8 cellular contexts compared by ENCODE assay signal in the genomic region with DNA sequence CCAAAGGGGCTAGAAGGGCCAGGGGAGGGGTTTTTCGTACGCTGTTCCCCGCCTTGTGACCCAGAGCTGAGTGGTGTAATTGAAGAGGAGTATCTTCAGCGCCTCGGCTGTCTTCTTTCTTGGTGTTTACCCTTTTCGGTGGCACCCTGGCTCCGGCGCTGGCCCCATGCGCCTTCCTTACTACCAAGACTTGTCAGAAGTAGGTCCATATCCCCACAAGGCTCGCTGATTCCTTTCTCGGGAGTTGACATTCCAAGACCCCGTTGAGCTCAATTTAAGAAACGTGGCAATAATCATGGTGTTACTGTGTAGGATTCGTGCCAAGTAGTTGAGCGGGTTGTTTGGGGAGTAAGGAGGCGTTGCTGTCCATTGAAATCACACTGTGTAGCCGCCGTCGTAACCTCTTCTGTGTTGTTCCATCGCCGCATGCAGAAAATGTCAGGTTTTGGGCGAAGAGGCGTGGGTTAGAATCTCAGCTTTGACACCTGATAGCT. TPM values are rescaled to one million over a fixed set of nuclear protein-coding genes. Genes with fewer than 3 reads are reported as not detected.
A peak's percentile ranks its signal among the peaks of the same experiment; 100 is the strongest.
DNase-seq lines count a peak whose midpoint lies in the region; ATAC-seq and TF ChIP-seq lines count a peak whose summit lies in the region.

No MANE protein-coding gene starts in this region.

- ATAC-seq in activated naive CD4-positive, alpha-beta T cell treated with anti-CD3 and anti-CD28 coated beads, Interleukin-2, amount 50 U/mL, for 72 hours, result peak; percentile 8 to 37
- peak; percentile 36 to 51 for ATAC-seq in right cardiac atrium
- peak; percentile 61 for ATAC-seq in sciatic nerve

- no peak overlapping the region for H3K4me3 Mint-ChIP-seq in osteocyte (ENCODE audit: unreplicated experiment)

- H3K27me3 ChIP-seq in adipocyte (replicated peaks; ENCODE audit: control insufficient read depth, insufficient read depth, low read length), result no peaks in the 10 kb centered on the region
- H3K27me3 ChIP-seq in right cardiac atrium (ENCODE audit: control insufficient read depth, insufficient read depth), result no peaks in the 10 kb centered on the region

- no peaks in the 10 kb centered on the region for H3K9me3 Mint-ChIP-seq in activated naive CD4-positive, alpha-beta T cell treated with anti-CD3 and anti-CD28 coated beads, Interleukin-2, amount 50 U/mL, for 72 hours
- H3K9me3 Mint-ChIP-seq in osteocyte (ENCODE audit: unreplicated experiment), result no peaks in the 10 kb centered on the region

- H3K9ac ChIP-seq in adipocyte (ENCODE audit: low read length), result peak overlapping the region; percentile 94

- no peaks in the 10 kb centered on the region for H3K4me1 ChIP-seq in HEK293 (ENCODE audit: control insufficient read depth, insufficient read depth, low read length)
- H3K4me1 ChIP-seq in adipocyte (ENCODE audit: control insufficient read depth, insufficient read depth, low read length), result peaks cover 23% of the 10 kb centered on the region
- no peaks in the 10 kb centered on the region for H3K4me1 ChIP-seq in right cardiac atrium (ENCODE audit: control insufficient read depth, insufficient read depth, low read length)

- peaks cover 0 to 4% of the 10 kb centered on the region in 2 donors for H3K36me3 Mint-ChIP-seq in activated naive CD4-positive, alpha-beta T cell treated with anti-CD3 and anti-CD28 coated beads, Interleukin-2, amount 50 U/mL, for 72 hours
- peaks cover 3% of the 10 kb centered on the region for H3K36me3 Mint-ChIP-seq in osteocyte (ENCODE audit: unreplicated experiment)

- no peaks in the 10 kb centered on the region for H3K36me3 ChIP-seq in HEK293 (ENCODE audit: control insufficient read depth in 2 of 2, insufficient read depth in 1 of 2, low read length in 2 of 2)
- peaks cover 2% of the 10 kb centered on the region for H3K36me3 ChIP-seq in adipocyte (ENCODE audit: control insufficient read depth, insufficient read depth, low read length, severe bottlenecking)

- H3K9me3 ChIP-seq in HEK293 (ENCODE audit: control insufficient read depth, insufficient read depth, low read depth, low read length), result no peaks in the 10 kb centered on the region
- H3K9me3 ChIP-seq in adipocyte (ENCODE audit: control insufficient read depth, low read length), result no peaks in the 10 kb centered on the region
- no peaks in the 10 kb centered on the region for H3K9me3 ChIP-seq in right cardiac atrium (ENCODE audit: control insufficient read depth, low read length)

- peaks cover 16% of the 10 kb centered on the region for H3K4me1 Mint-ChIP-seq in osteocyte (ENCODE audit: unreplicated experiment)

- 3% methylated on average over 23 of the region's 23 CpGs for WGBS in right cardiac atrium

- H3K4me3 ChIP-seq in HEK293 (ENCODE audit: low read depth, low read length), result peak overlapping the region; percentile 67
- peak overlapping the region; percentile 99 for H3K4me3 ChIP-seq in adipocyte (ENCODE audit: low read length)
- peak overlapping the region; percentile 48 for H3K4me3 ChIP-seq in right cardiac atrium (ENCODE audit: low read length)

- H3K27me3 Mint-ChIP-seq in osteocyte (ENCODE audit: unreplicated experiment), result no peaks in the 10 kb centered on the region

- CTCF ChIA-PET in HEK293 (lab: Yijun Ruan, JAX), result interaction anchor here (1.0 to 1.2 kb wide), 2 partner anchors 13 to 14 kb away, joined by 4 read pairs; no protein-coding TSS in a partner anchor

- no peak for DNase-seq in activated naive CD4-positive, alpha-beta T cell treated with anti-CD3 and anti-CD28 coated beads, Interleukin-2, amount 50 U/mL, for 72 hours (ENCODE audit: low spot score in 2 of 2)
- DNase-seq in activated naive CD4-positive, alpha-beta T cell treated with anti-CD3 and anti-CD28 coated beads, Interleukin-2, amount 50 U/mL, for 16 hours, result no peak
- DNase-seq in LoVo (ENCODE audit: low spot score), result peak; percentile 44
- DNase-seq in adipocyte (ENCODE audit: low read depth), result peak; percentile 74
- DNase-seq in right cardiac atrium, result peak in 1 of 3 donors; percentile 60
- peak; percentile 64 for DNase-seq in sciatic nerve (ENCODE audit: low spot score)
- DNase-seq in osteocyte (ENCODE audit: extremely low spot score, unreplicated experiment), result no peak

- H3K27ac ChIP-seq in HEK293 (ENCODE audit: extremely low read depth, low read depth, low read length), result peak overlapping the region; percentile 51; the same call in 1 of the 2 replicates
- H3K27ac ChIP-seq in right cardiac atrium (ENCODE audit: low read length), result peak overlapping the region; percentile 76

- POLR2A ChIA-PET in HEK293 (lab: Yijun Ruan, JAX), result interaction anchor here (2.0 to 2.6 kb wide), 2 partner anchors 102 to 246 kb away, joined by 10 to 11 read pairs; partner anchors contain the start of genes DEPDC1B and ELOVL7

- no peak for TF ChIP-seq CTCF in HEK293 (tag by site-specific recombination; IDR thresholded peaks at IDR 0.05)
- TF ChIP-seq CTCF in osteocyte (IDR thresholded peaks at IDR 0.05), result no peak

- intact Hi-C loops in right cardiac atrium (cut with DNase I), result no loop called here
- intact Hi-C loops in sciatic nerve (cut with DNase I), result no loop called here

- peak overlapping the region in 1 of 2 donors; percentile 39 for H3K27ac Mint-ChIP-seq in activated naive CD4-positive, alpha-beta T cell treated with anti-CD3 and anti-CD28 coated beads, Interleukin-2, amount 50 U/mL, for 72 hours
- H3K27ac Mint-ChIP-seq in osteocyte (ENCODE audit: unreplicated experiment), result no peak overlapping the region

TF ChIP-seq in HEK293, 187 proteins besides CTCF, POLR2A, EP300 and RAD21 (continues in another document):
- no peak for TF ChIP-seq ZNF266 (tag by site-specific recombination; IDR thresholded peaks at IDR 0.05; ENCODE audit: low read depth)
- TF ChIP-seq, protein P1, sequence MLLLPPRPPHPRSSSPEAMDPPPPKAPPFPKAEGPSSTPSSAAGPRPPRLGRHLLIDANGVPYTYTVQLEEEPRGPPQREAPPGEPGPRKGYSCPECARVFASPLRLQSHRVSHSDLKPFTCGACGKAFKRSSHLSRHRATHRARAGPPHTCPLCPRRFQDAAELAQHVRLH (tag by site-specific recombination; IDR thresholded peaks at IDR 0.05), result no peak
- TF ChIP-seq ZEB2 (tag by site-specific recombination; IDR thresholded peaks at IDR 0.05), result no peak
- no peak for TF ChIP-seq INSM2 (tag by site-specific recombination; IDR thresholded peaks at IDR 0.05)
- TF ChIP-seq ZNF140 (tag by site-specific recombination; IDR thresholded peaks at IDR 0.05), result no peak
- 0 out of 2 replicates have a peak, but pooled peaks have one; percentile 12 for TF ChIP-seq SP7 (tag by site-specific recombination; IDR thresholded peaks at IDR 0.05)
- TF ChIP-seq ZNF501 (tag by site-specific recombination; IDR thresholded peaks at IDR 0.05), result no peak
- TF ChIP-seq ZNF311 (tag by site-specific recombination; IDR thresholded peaks at IDR 0.05; ENCODE audit: borderline replicate concordance), result no peak
- 0 out of 2 replicates have a peak, but pooled peaks have one; percentile 4 for TF ChIP-seq ZBTB17 (tag by site-specific recombination; IDR thresholded peaks at IDR 0.05)
- 0 out of 2 replicates have a peak, but pooled peaks have one; percentile 16 for TF ChIP-seq EGR2 (tag by site-specific recombination; IDR thresholded peaks at IDR 0.05; ENCODE audit: low read depth)
- TF ChIP-seq, protein P2, sequence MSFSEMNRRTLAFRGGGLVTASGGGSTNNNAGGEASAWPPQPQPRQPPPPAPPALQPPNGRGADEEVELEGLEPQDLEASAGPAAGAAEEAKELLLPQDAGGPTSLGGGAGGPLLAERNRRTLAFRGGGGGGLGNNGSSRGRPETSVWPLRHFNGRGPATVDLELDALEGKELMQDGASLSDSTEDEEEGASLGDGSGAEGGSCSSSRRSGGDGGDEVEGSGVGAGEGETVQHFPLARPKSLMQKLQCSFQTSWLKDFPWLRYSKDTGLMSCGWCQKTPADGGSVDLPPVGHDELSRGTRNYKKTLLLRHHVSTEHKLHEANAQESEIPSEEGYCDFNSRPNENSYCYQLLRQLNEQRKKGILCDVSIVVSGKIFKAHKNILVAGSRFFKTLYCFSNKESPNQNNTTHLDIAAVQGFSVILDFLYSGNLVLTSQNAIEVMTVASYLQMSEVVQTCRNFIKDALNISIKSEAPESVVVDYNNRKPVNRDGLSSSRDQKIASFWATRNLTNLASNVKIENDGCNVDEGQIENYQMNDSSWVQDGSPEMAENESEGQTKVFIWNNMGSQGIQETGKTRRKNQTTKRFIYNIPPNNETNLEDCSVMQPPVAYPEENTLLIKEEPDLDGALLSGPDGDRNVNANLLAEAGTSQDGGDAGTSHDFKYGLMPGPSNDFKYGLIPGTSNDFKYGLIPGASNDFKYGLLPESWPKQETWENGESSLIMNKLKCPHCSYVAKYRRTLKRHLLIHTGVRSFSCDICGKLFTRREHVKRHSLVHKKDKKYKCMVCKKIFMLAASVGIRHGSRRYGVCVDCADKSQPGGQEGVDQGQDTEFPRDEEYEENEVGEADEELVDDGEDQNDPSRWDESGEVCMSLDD (tag by site-specific recombination; IDR thresholded peaks at IDR 0.05), result no peak
- peak; percentile 49 for TF ChIP-seq ZNF394 (tag by site-specific recombination; IDR thresholded peaks at IDR 0.05; ENCODE audit: borderline replicate concordance)
- no peak for TF ChIP-seq ZBTB1 (tag by site-specific recombination; IDR thresholded peaks at IDR 0.05)
- TF ChIP-seq ZNF335 (tag by site-specific recombination; conservative IDR thresholded peaks at IDR 0.05), result 0 out of 2 replicates have a peak, but pooled peaks have one; percentile 6

RNA-seq across cellular contexts. Expression of gene NDUFAF2, which starts 0.8 kb away (rescaled TPM):
- total RNA-seq in activated naive CD4-positive, alpha-beta T cell treated with anti-CD3 and anti-CD28 coated beads, Interleukin-2, amount 50 U/mL, for 72 hours, result 10 to 100 TPM; 18.4 to 30.5 TPM
- total RNA-seq in right cardiac atrium (10 to 100 TPM; 32.0 to 38.8 (median 34.6) TPM), sciatic nerve (27.0 TPM), osteocyte (22.2 and 23.4 TPM in 2 replicates)
- polyA plus RNA-seq in right cardiac atrium, result 74.6 TPM

RNA-seq across cellular contexts. Expression of gene ERCC8, which starts 0.9 kb away (rescaled TPM):
- 10 to 100 TPM in 1 of 2 donors, 1 to 10 TPM in 1; 7.0 to 10.5 TPM for total RNA-seq in activated naive CD4-positive, alpha-beta T cell treated with anti-CD3 and anti-CD28 coated beads, Interleukin-2, amount 50 U/mL, for 72 hours
- 1 to 10 TPM; 6.7 to 9.6 (median 8.1) TPM for total RNA-seq in right cardiac atrium
- polyA plus RNA-seq in right cardiac atrium, result 5.1 TPM
- 11.9 TPM for total RNA-seq in sciatic nerve
- total RNA-seq in osteocyte, result 11.3 and 13.4 TPM in 2 replicates

Comparison
In these comparisons a context has a peak if more than half of its experiments do, and no peak if none do; other contexts are left out.
1. DNase-seq: peak in LoVo (single experiment), adipocyte (single experiment) and sciatic nerve (single experiment); none in activated naive CD4-positive, alpha-beta T cell treated with anti-CD3 and anti-CD28 coated beads, Interleukin-2, amount 50 U/mL, for 72 hours (0 of 2), activated naive CD4-positive, alpha-beta T cell treated with anti-CD3 and anti-CD28 coated beads, Interleukin-2, amount 50 U/mL, for 16 hours (single experiment) and osteocyte (single experiment).
2. H3K4me3 ChIP-seq: peak in every context shown above with its lines; median percentile 99 in adipocyte; 67 in HEK293; 48 in right cardiac atrium.
3. Peak in every context shown above with its lines, with median percentiles within 50 percentile points of each other: ATAC-seq.